Comparison of ENCODE assay signal across 8 cellular contexts in genomic region chr17:2302740-2303277, GRCh38. TPM values are rescaled to one million over a fixed set of nuclear protein-coding genes. Genes with fewer than 3 reads are reported as not detected.
A peak's percentile ranks its signal among the peaks of the same experiment; 100 is the strongest.
DNase-seq lines count a peak whose midpoint lies in the region; ATAC-seq and TF ChIP-seq lines count a peak whose summit lies in the region.

No MANE protein-coding gene starts in this region.

- DNase-seq in CD1c-positive myeloid dendritic cell (ENCODE audit: extremely low spot score) (peak; percentile 10), fibroblast of villous mesenchyme (ENCODE audit: low read depth) (no peak), skeletal muscle cell (ENCODE audit: low read depth) (no peak), amniotic stem cell (lab: John Stamatoyannopoulos, UW) (no peak), NCI-H2196 (lab: John Stamatoyannopoulos, UW; ENCODE audit: unreplicated experiment) (no peak), medulla oblongata (ENCODE audit: extremely low spot score) (no peak)

- H3K4me3 ChIP-seq in SU-DHL-6 (ENCODE audit: insufficient read depth, low read length, poor library complexity, severe bottlenecking): peak overlapping the region; percentile 92
- H3K4me3 ChIP-seq in fibroblast of villous mesenchyme (ENCODE audit: low read depth, low read length): peak overlapping the region; percentile 93
- peak overlapping the region; percentile 91 for H3K4me3 ChIP-seq in skeletal muscle cell (ENCODE audit: low read depth, low read length)

- TF ChIP-seq CTCF in SU-DHL-6 (IDR thresholded peaks at IDR 0.05; ENCODE audit: insufficient read depth, low read length, poor library complexity, severe bottlenecking): no peak
- no peak for TF ChIP-seq CTCF in fibroblast of villous mesenchyme (IDR thresholded peaks at IDR 0.05; ENCODE audit: insufficient read depth, low read depth, low read length)

- no peaks in the 10 kb centered on the region for H4K20me1 ChIP-seq in SU-DHL-6 (ENCODE audit: low read depth, low read length)

- peak overlapping the region; percentile 67 for H2AFZ ChIP-seq in SU-DHL-6 (ENCODE audit: low read depth, low read length, severe bottlenecking)

- H3K9me2 ChIP-seq in SU-DHL-6 (replicated peaks; ENCODE audit: insufficient read depth, low read length): no peaks in the 10 kb centered on the region

- no peaks in the 10 kb centered on the region for H3K36me3 ChIP-seq in SU-DHL-6 (ENCODE audit: low read length)

- peak; percentile 6 for ATAC-seq in GM21825 (IDR thresholded peaks at IDR 0.05; ENCODE audit: unreplicated experiment)

- no peaks in the 10 kb centered on the region for H3K27me3 ChIP-seq in SU-DHL-6 (ENCODE audit: low read length)

- peak overlapping the region; percentile 56 for H3K27ac ChIP-seq in SU-DHL-6 (ENCODE audit: low read depth, low read length)

- H3K4me2 ChIP-seq in SU-DHL-6 (ENCODE audit: low read depth, low read length, poor library complexity, severe bottlenecking): peak overlapping the region; percentile 75

- H3F3A ChIP-seq in SU-DHL-6 (ENCODE audit: insufficient read depth): peaks cover 4% of the 10 kb centered on the region; the same call in 1 of the 2 replicates

- peaks cover 33% of the 10 kb centered on the region for H3K79me2 ChIP-seq in SU-DHL-6 (ENCODE audit: insufficient read depth, low read length)

- no peaks in the 10 kb centered on the region for H3K9me3 ChIP-seq in SU-DHL-6 (ENCODE audit: insufficient read depth, low read length)

- peak overlapping the region; percentile 90 for H3K9ac ChIP-seq in SU-DHL-6 (ENCODE audit: low read length)

RNA-seq across cellular contexts. Expression of gene SMG6, which starts 0.8 kb away (rescaled TPM):
- 50.5 and 60.6 TPM in 2 replicates for total RNA-seq in fibroblast of villous mesenchyme

RNA-seq across cellular contexts. Expression of gene SRR, which starts 0.9 kb away (rescaled TPM):
- total RNA-seq in fibroblast of villous mesenchyme: 20.0 and 35.0 TPM in 2 replicates

RNA-seq across cellular contexts. Expression of gene TSR1, which starts 33.4 kb away (rescaled TPM):
- total RNA-seq in fibroblast of villous mesenchyme: 45.8 and 48.0 TPM in 2 replicates

RNA-seq across cellular contexts. Expression of gene SGSM2, which starts 34.5 kb away (rescaled TPM):
- 29.6 and 29.8 TPM in 2 replicates for total RNA-seq in fibroblast of villous mesenchyme
